9 cellular contexts compared by ENCODE assay signal in genomic region chr9:124297553-124297905, GRCh38. TPM values are rescaled to one million over a fixed set of nuclear protein-coding genes. Genes with fewer than 3 reads are reported as not detected.
A peak's percentile ranks its signal among the peaks of the same experiment; 100 is the strongest.
DNase-seq lines count a peak whose midpoint lies in the region; ATAC-seq and TF ChIP-seq lines count a peak whose summit lies in the region.
"Had no signal": no experiment of that assay in that cellular context is flagged by ENCODE, and none has a peak within 500 bp of the region (broad histone marks: within the 10 kb centered on the region; RNA-seq: fewer than 3 reads in every experiment).

No MANE protein-coding gene starts in this region.

- H3K4me3 ChIP-seq in AG09309 (ENCODE audit: control insufficient read depth, low read depth, low read length) (no peak overlapping the region), fibroblast of the aortic adventitia (ENCODE audit: low read depth, low read length) (no peak overlapping the region)

- peak; percentile 88 for DNase-seq in AG09309 (ENCODE audit: low read depth)
- peak; percentile 46 for DNase-seq in RKO (ENCODE audit: low spot score)
- peak; percentile 99 for DNase-seq in fibroblast of the aortic adventitia (ENCODE audit: low read depth)
- DNase-seq in mucosa of gallbladder (ENCODE audit: low spot score) = peak; percentile 89
- no peak for DNase-seq in NCI-H526 (lab: John Stamatoyannopoulos, UW)
- DNase-seq: stimulated activated CD8-positive, alpha-beta memory T cell treated with anti-CD3 and anti-CD28 coated beads, Interleukin-4, amount 100 ng/mL, for 48 hours had no signal

- no peak for ATAC-seq in GM18517 (IDR thresholded peaks at IDR 0.05; ENCODE audit: unreplicated experiment)
- ATAC-seq in HG02759 (IDR thresholded peaks at IDR 0.05; ENCODE audit: unreplicated experiment) = no peak
- no peak for ATAC-seq in HG02973 (IDR thresholded peaks at IDR 0.05; ENCODE audit: unreplicated experiment)

- TF ChIP-seq CTCF in AG09309 (IDR thresholded peaks at IDR 0.05; ENCODE audit: control insufficient read depth, insufficient read depth, low read depth, low read length, missing control alignments) (no peak), fibroblast of the aortic adventitia (IDR thresholded peaks at IDR 0.05; ENCODE audit: insufficient read depth, low read length) (no peak)

RNA-seq across cellular contexts. Expression of gene NEK6, which starts 39.8 kb away (rescaled TPM):
- 44.7 and 64.3 TPM in 2 replicates for total RNA-seq in fibroblast of the aortic adventitia (ENCODE audit: low replicate concordance)
- 96.7 TPM for total RNA-seq in mucosa of gallbladder

Comparison
In these comparisons a context has a peak if more than half of its experiments do, and no peak if none do; other contexts are left out.
1. DNase-seq: peak in AG09309 (single experiment), RKO (single experiment), fibroblast of the aortic adventitia (single experiment) and mucosa of gallbladder (single experiment); none in NCI-H526 (0 of 2).